In the genomic region with DNA sequence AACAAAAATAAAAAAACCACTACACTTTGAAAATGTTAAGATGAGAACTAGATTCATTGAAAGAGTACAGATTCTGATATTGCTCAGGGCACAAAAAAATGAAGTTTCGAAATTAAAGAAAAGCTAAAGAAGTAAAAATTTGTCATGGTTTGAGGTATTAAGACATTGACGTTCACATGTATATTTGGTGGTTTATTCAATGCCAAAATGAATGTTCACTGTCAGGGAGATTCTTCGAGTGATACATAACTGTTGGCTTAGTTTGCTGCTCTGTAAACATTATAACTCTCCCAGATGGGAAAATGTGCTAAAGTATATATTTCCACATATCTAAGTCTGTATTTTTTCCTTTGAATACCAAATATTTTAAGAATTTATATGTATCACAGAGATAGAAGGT, we compare ENCODE assay signal across 1 cellular context.
TF ChIP-seq lines count a peak whose summit lies in the region.

No MANE protein-coding gene starts in this region.

TF ChIP-seq in IMR-90, 13 proteins besides CTCF, POLR2A, EP300 and RAD21:
- TF ChIP-seq RFX5 (IDR thresholded peaks at IDR 0.05; ENCODE audit: low read depth, low read length): no peak
- no peak for TF ChIP-seq NFE2L2 (IDR thresholded peaks at IDR 0.05; ENCODE audit: low read depth, low read length)
- no peak for TF ChIP-seq FOS (IDR thresholded peaks at IDR 0.05; ENCODE audit: low read depth, low read length)
- no peak for TF ChIP-seq SMC3 (IDR thresholded peaks at IDR 0.05; ENCODE audit: low read depth, low read length)
- TF ChIP-seq RCOR1 (IDR thresholded peaks at IDR 0.05; ENCODE audit: insufficient replicate concordance, low read length): no peak
- no peak for TF ChIP-seq CEBPB (IDR thresholded peaks at IDR 0.05; ENCODE audit: low read depth, low read length)
- TF ChIP-seq BHLHE40 (IDR thresholded peaks at IDR 0.05; ENCODE audit: low read depth, low read length): no peak
- TF ChIP-seq, protein P1, sequence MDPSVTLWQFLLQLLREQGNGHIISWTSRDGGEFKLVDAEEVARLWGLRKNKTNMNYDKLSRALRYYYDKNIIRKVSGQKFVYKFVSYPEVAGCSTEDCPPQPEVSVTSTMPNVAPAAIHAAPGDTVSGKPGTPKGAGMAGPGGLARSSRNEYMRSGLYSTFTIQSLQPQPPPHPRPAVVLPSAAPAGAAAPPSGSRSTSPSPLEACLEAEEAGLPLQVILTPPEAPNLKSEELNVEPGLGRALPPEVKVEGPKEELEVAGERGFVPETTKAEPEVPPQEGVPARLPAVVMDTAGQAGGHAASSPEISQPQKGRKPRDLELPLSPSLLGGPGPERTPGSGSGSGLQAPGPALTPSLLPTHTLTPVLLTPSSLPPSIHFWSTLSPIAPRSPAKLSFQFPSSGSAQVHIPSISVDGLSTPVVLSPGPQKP (IDR thresholded peaks at IDR 0.05; ENCODE audit: borderline replicate concordance, low read depth, low read length): no peak
TF ChIP-seq in IMR-90: peak in this region for 0.
